In the genomic region with DNA sequence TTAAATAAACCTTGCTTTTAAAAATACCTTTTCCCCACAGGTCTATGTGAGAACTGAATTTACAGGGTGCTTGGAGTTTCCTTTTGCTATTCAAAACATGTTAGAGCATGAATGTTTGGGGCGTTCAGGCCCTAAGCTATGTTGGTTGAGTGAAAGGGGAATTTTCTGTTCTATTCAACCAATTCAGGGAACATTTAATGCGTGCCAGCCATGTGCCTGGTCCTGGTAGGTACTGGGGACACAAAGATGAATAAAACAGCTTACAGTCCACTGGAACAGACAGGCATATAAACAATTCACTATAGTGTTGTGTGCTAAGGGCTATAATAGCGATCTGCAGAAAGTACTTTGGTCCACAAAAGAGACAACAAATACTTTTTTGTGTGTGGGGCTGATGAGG, we compare ENCODE assay signal across 18 cellular contexts.
DNase-seq lines count a peak whose midpoint lies in the region; ATAC-seq, FAIRE-seq and TF ChIP-seq lines count a peak whose summit lies in the region.
"Had no signal": no experiment of that assay in that cellular context is flagged by ENCODE, and none has a peak within 500 bp of the region (broad histone marks: within the 10 kb centered on the region; RNA-seq: fewer than 3 reads in every experiment).

No MANE protein-coding gene starts in this region.

- H3K4me1 ChIP-seq in keratinocyte (ENCODE audit: control insufficient read depth, extremely low read depth, insufficient read depth, low read length), result peaks cover 26% of the 10 kb centered on the region

- TF ChIP-seq CTCF in epithelial cell of esophagus (IDR thresholded peaks at IDR 0.05; ENCODE audit: insufficient read depth, low read depth, low read length, missing control alignments), result no peak
- no peak for TF ChIP-seq CTCF in keratinocyte (optimal IDR thresholded peaks at IDR 0.05 in 1 of 3, IDR thresholded peaks at IDR 0.05 in 1 of 3, conservative IDR thresholded peaks at IDR 0.05 in 1 of 3; ENCODE audit: extremely low read depth in 1 of 3, insufficient read depth in 2 of 3, low read length in 3 of 3)

- H2AFZ ChIP-seq in keratinocyte (ENCODE audit: control insufficient read depth, low read length), result peak overlapping the region; percentile 78

- H3K79me2 ChIP-seq in keratinocyte (ENCODE audit: control insufficient read depth, insufficient read depth, low read length), result peaks cover 60% of the 10 kb centered on the region

- H3K9me3 Mint-ChIP-seq in T-helper 2 cell treated with Interferon-gamma antibody and Interleukin-4, amounts not matched to agents 5 μg/mL and 100 μg/mL, for 36 hours, result peaks cover 50% of the 10 kb centered on the region

- peak; percentile 93 for FAIRE-seq in keratinocyte (lab: Jason Lieb, UNC)
- FAIRE-seq: HepG2 had no signal

- no peak overlapping the region for H3K27ac Mint-ChIP-seq in T-helper 2 cell treated with Interferon-gamma antibody and Interleukin-4, amounts not matched to agents 5 μg/mL and 100 μg/mL, for 36 hours

- no peak for ATAC-seq in GM18873 (IDR thresholded peaks at IDR 0.05; ENCODE audit: low FRiP score, unreplicated experiment)
- ATAC-seq: HepG2 had no signal

- H3K4me2 ChIP-seq in keratinocyte (ENCODE audit: control insufficient read depth, extremely low read depth, insufficient read depth, low read depth, low read length), result peak overlapping the region; percentile 77

- H3K27me3 ChIP-seq in keratinocyte (ENCODE audit: control insufficient read depth, extremely low read depth, insufficient read depth, low read length), result no peaks in the 10 kb centered on the region

- DNase-seq in epithelial cell of esophagus (ENCODE audit: low read depth), result peak; percentile 76
- DNase-seq in keratinocyte (ENCODE audit: low read depth, low spot score), result no peak
- no peak for DNase-seq in NCI-H187 treated with DMSO at 0.1 percent for 48 hours (lab: John Stamatoyannopoulos, UW)
- no peak for DNase-seq in T-helper 2 cell treated with Interferon-gamma antibody and Interleukin-4, amounts not matched to agents 5 μg/mL and 100 μg/mL, for 36 hours (ENCODE audit: low spot score)
- no peak for DNase-seq in activated CD4-positive, CD25-positive, alpha-beta regulatory T cell treated with anti-CD3 and anti-CD28 coated beads, Interleukin-2, amount 50 U/mL, for 72 hours
- DNase-seq: C1 segment of cervical spinal cord, DMS79 treated with DMSO at 0.1 percent for 48 hours, KBM-7, NCI-H1105 treated with DMSO at 0.1 percent for 48 hours, NCI-H1694, NCI-H2107, NCI-H226, NCI-H524 treated with DMSO at 0.1 percent for 48 hours, SIG-M5 had no signal

- H4K20me1 ChIP-seq in keratinocyte (ENCODE audit: control insufficient read depth, extremely low read depth, insufficient read depth, low read length), result no peaks in the 10 kb centered on the region

- H3K27ac ChIP-seq in angular gyrus (ENCODE audit: low read depth, low read length) (peak overlapping the region; percentile 37), keratinocyte (ENCODE audit: control insufficient read depth, insufficient read depth, low read length) (peak overlapping the region; percentile 87), temporal lobe (ENCODE audit: low read depth, low read length) (peak overlapping the region; percentile 73)

- H3K4me3 Mint-ChIP-seq in T-helper 2 cell treated with Interferon-gamma antibody and Interleukin-4, amounts not matched to agents 5 μg/mL and 100 μg/mL, for 36 hours, result no peak overlapping the region

- dilution Hi-C loops in keratinocyte (cut with MboI; ENCODE audit: extremely low pct_ligation_motif_present, low sequenced_read_pairs), result no loop called here

- H3K9me1 ChIP-seq in keratinocyte (ENCODE audit: control insufficient read depth, extremely low read depth, insufficient read depth, low read length), result no peaks in the 10 kb centered on the region

- H3K4me1 Mint-ChIP-seq in T-helper 2 cell treated with Interferon-gamma antibody and Interleukin-4, amounts not matched to agents 5 μg/mL and 100 μg/mL, for 36 hours (ENCODE audit: low read depth), result peaks cover 3% of the 10 kb centered on the region

- peaks cover 2% of the 10 kb centered on the region for H3K9me3 ChIP-seq in keratinocyte (ENCODE audit: control insufficient read depth, low read depth, low read length)

- H3K36me3 Mint-ChIP-seq in T-helper 2 cell treated with Interferon-gamma antibody and Interleukin-4, amounts not matched to agents 5 μg/mL and 100 μg/mL, for 36 hours (ENCODE audit: low read depth), result peaks cover 4% of the 10 kb centered on the region

- H3K27me3 Mint-ChIP-seq in T-helper 2 cell treated with Interferon-gamma antibody and Interleukin-4, amounts not matched to agents 5 μg/mL and 100 μg/mL, for 36 hours (ENCODE audit: low read depth), result no peaks in the 10 kb centered on the region

- peak overlapping the region; percentile 62 for H3K9ac ChIP-seq in keratinocyte (ENCODE audit: control insufficient read depth, extremely low read depth, insufficient read depth, low read length)

- H3K4me3 ChIP-seq in epithelial cell of esophagus (ENCODE audit: low read length) (no peak overlapping the region), keratinocyte (ENCODE audit: control insufficient read depth in 2 of 3, extremely low read depth in 1 of 3, insufficient read depth in 2 of 3, low read depth in 1 of 3, low read length in 3 of 3) (peak overlapping the region in 1 of 3 experiments; percentile 59)

- H3K36me3 ChIP-seq in keratinocyte (ENCODE audit: control insufficient read depth in 2 of 2, extremely low read depth in 1 of 2, insufficient read depth in 2 of 2, low read length in 2 of 2), result no peaks in the 10 kb centered on the region

Comparison
In these comparisons a context has a peak if more than half of its experiments do, and no peak if none do; other contexts are left out.
1. H3K27ac ChIP-seq: peak in every context shown above with its lines; median percentile 87 in keratinocyte; 73 in temporal lobe; 37 in angular gyrus.